In the genomic region with DNA sequence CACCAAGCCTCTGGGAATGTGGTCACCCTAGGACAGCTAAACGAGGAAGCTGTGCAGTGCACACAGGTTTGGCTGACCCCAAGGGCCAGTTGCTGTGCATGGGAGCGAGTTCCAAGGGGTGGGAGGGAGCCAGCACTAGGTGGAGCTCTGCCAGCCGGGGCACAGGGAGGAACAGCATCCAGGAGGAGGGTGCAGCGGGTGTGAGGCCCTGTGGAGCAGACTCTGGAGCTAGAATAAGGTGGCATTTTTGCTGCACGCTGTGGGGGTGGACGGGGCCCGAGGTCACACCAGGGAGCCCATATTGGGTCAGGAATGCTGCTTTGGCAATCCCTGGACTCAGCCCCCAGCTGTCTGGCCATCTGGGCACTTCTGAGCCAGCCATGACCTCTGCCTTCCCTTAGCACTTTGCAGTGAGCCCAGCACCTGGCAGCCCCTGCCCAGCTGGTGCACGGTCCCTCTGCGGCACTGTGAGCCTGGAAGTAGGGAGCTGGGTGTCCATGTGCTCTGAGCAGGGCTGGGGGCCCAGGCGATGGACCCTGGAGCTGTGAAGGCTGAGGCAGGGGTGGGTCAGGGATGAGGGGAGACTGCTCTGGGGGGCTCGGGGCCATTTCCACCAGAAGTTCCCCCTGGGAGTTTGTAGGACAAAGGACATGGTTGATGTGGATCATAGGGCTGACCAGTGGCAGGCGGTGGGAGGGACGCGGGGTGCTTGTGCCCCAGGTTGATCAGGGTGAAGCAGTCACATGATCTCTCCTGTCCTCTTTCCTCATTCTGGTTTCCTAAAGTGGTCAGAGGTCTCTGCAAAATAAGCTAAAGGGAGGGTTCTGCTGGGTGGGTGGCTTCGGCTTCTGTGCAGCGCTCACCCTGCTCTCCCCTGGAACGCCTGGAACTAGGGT, we compare ENCODE assay signal across 8 cellular contexts. TPM values are rescaled to one million over a fixed set of nuclear protein-coding genes. Genes with fewer than 3 reads are reported as not detected.
DNase-seq lines count a peak whose midpoint lies in the region; ATAC-seq and TF ChIP-seq lines count a peak whose summit lies in the region.

No MANE protein-coding gene starts in this region.

- WGBS in sigmoid colon, 2 donors, result 53 to 69% methylated on average over 17 of the region's 17 CpGs

- POLR2A ChIA-PET in activated CD8-positive, alpha-beta T cell treated with anti-CD3 and anti-CD28 coated beads for 36 hours (lab: Charles Lee), result interaction anchor here (0.9 to 4.0 kb wide), 10 partner anchors 8 to 177 kb away, joined by 3 to 35 read pairs (median 6); partner anchors contain the start of genes HSF2BP, PDXK, RRP1 and RRP1B

- peaks cover 0 to 59% (median 45%) of the 10 kb centered on the region in 4 donors for H3K4me1 ChIP-seq in sigmoid colon

- peak overlapping the region; percentile 84 for H3K4me3 Mint-ChIP-seq in activated CD8-positive, alpha-beta T cell treated with anti-CD3 and anti-CD28 coated beads for 36 hours

- CTCF ChIA-PET in activated CD8-positive, alpha-beta T cell treated with anti-CD3 and anti-CD28 coated beads for 36 hours (lab: Charles Lee), result interaction anchor here (0.6 to 1.7 kb wide), 6 partner anchors 8 to 62 kb away, joined by 3 to 10 read pairs (median 3); partner anchors contain the start of genes PDXK and RRP1

- intact Hi-C loops in activated CD8-positive, alpha-beta T cell treated with anti-CD3 and anti-CD28 coated beads for 36 hours (cut with micrococcal nuclease), result no loop called here
- intact Hi-C loops in left ventricle myocardium superior (cut with micrococcal nuclease) (no loop called here), sigmoid colon (cut with DNase I) (loop anchor here (2.0 kb wide), 4 partner anchors 29 to 69 kb away; partner anchors contain the start of genes CSTB, HSF2BP, RRP1 and RRP1B)

- no peaks in the 10 kb centered on the region for H3K27me3 Mint-ChIP-seq in activated CD8-positive, alpha-beta T cell treated with anti-CD3 and anti-CD28 coated beads for 36 hours

- DNase-seq in GF-D8 (lab: John Stamatoyannopoulos, UW), result peak; percentile 92
- peak in 61 of 76 experiments; percentile 13 to 88 (median 54) for DNase-seq in HUDEP-2 (lab: John Stamatoyannopoulos, UW; ENCODE audit: unreplicated experiment in 76 of 76)
- peak; percentile 11 for DNase-seq in activated CD8-positive, alpha-beta T cell treated with anti-CD3 and anti-CD28 coated beads for 36 hours
- peak; percentile 72 for DNase-seq in left ventricle myocardium superior
- DNase-seq in sigmoid colon, result no peak
- DNase-seq in NCI-H774 (lab: John Stamatoyannopoulos, UW), result no peak
- DNase-seq in GM19238 (ENCODE audit: insufficient read length, low spot score), result no peak
- DNase-seq in NCI-H1694 (lab: John Stamatoyannopoulos, UW), result no peak

- H3K27ac ChIP-seq in sigmoid colon, result peak overlapping the region; percentile 85 to 95 (median 88)

- ATAC-seq in activated CD8-positive, alpha-beta T cell treated with anti-CD3 and anti-CD28 coated beads for 36 hours, result no peak
- peak; percentile 38 for ATAC-seq in left ventricle myocardium superior

- peaks cover 17% of the 10 kb centered on the region for H3K36me3 Mint-ChIP-seq in activated CD8-positive, alpha-beta T cell treated with anti-CD3 and anti-CD28 coated beads for 36 hours (ENCODE audit: low read depth)

- TF ChIP-seq CTCF in activated CD8-positive, alpha-beta T cell treated with anti-CD3 and anti-CD28 coated beads for 36 hours (IDR thresholded peaks at IDR 0.05), result no peak
- TF ChIP-seq CTCF in sigmoid colon (IDR thresholded peaks at IDR 0.05), result no peak

- peaks cover 55% of the 10 kb centered on the region for H3K4me1 Mint-ChIP-seq in activated CD8-positive, alpha-beta T cell treated with anti-CD3 and anti-CD28 coated beads for 36 hours (ENCODE audit: low read depth)

- H3K36me3 ChIP-seq in sigmoid colon, result peaks cover 0 to 8% (median 2%) of the 10 kb centered on the region in 4 donors

- no peaks in the 10 kb centered on the region for H3K9me3 Mint-ChIP-seq in activated CD8-positive, alpha-beta T cell treated with anti-CD3 and anti-CD28 coated beads for 36 hours

- H3K9me3 ChIP-seq in sigmoid colon, result no peaks in the 10 kb centered on the region

- TF ChIP-seq POLR2A in sigmoid colon (IDR thresholded peaks at IDR 0.05), result no peak

- H3K4me3 ChIP-seq in sigmoid colon, result peak overlapping the region; percentile 54 to 65 (median 59)

- TF ChIP-seq EP300 in sigmoid colon (IDR thresholded peaks at IDR 0.05), result no peak

- H3K27ac Mint-ChIP-seq in activated CD8-positive, alpha-beta T cell treated with anti-CD3 and anti-CD28 coated beads for 36 hours, result peak overlapping the region; percentile 88

- H3K27me3 ChIP-seq in sigmoid colon, result no peaks in the 10 kb centered on the region

RNA-seq across cellular contexts. Expression of gene PDXK, which starts 8.9 kb away (rescaled TPM):
- 100 to 1,000 TPM; 118 to 122 TPM for total RNA-seq in activated CD8-positive, alpha-beta T cell treated with anti-CD3 and anti-CD28 coated beads for 36 hours
- total RNA-seq in left ventricle myocardium superior (117 TPM), sigmoid colon (10 to 100 TPM; 22.1 to 26.0 (median 23.9) TPM)
- polyA plus RNA-seq in sigmoid colon, result 10 to 100 TPM; 43.8 to 88.5 (median 51.3) TPM

RNA-seq across cellular contexts. Expression of gene CSTB, which starts 48.3 kb away (rescaled TPM):
- 10 to 100 TPM; 18.6 to 20.7 TPM for total RNA-seq in activated CD8-positive, alpha-beta T cell treated with anti-CD3 and anti-CD28 coated beads for 36 hours
- total RNA-seq in left ventricle myocardium superior, result 37.6 TPM
- total RNA-seq in sigmoid colon, result 1 to 10 TPM; 7.1 to 9.7 (median 7.8) TPM
- 100 to 1,000 TPM in 2 of 3 donors, 10 to 100 TPM in 1; 76.0 to 167 (median 101) TPM for polyA plus RNA-seq in sigmoid colon

Comparison
In these comparisons a context has a peak if more than half of its experiments do, and no peak if none do; other contexts are left out.
1. DNase-seq: peak in GF-D8 (single experiment), HUDEP-2 (61 of 76), activated CD8-positive, alpha-beta T cell treated with anti-CD3 and anti-CD28 coated beads for 36 hours (single experiment) and left ventricle myocardium superior (single experiment); none in sigmoid colon (single experiment), NCI-H774 (single experiment), GM19238 (single experiment) and NCI-H1694 (single experiment).